In genomic region chr10:23442936-23443335, GRCh38 we compare ENCODE assay signal across 12 cellular contexts. TPM values are rescaled to one million over a fixed set of nuclear protein-coding genes. Genes with fewer than 3 reads are reported as not detected.
DNase-seq lines count a peak whose midpoint lies in the region; ATAC-seq and TF ChIP-seq lines count a peak whose summit lies in the region.
"Had no signal": no experiment of that assay in that cellular context is flagged by ENCODE, and none has a peak within 500 bp of the region (broad histone marks: within the 10 kb centered on the region; RNA-seq: fewer than 3 reads in every experiment).

No MANE protein-coding gene starts in this region.

- no TSS peak for BruUV-seq in Calu3 (replicated peaks; lab: Mats Ljungman, UMichigan)

- no peaks in the 10 kb centered on the region for H3K9me3 Mint-ChIP-seq in activated T-helper 2 cell treated with anti-CD3 and anti-CD28 coated beads, Interferon-gamma antibody, Interleukin-2, Interleukin-4, amounts not matched to agents 10 μg/mL and 5 μg/mL and 100 μg/mL, durations not matched to agents 14 hours and 24 hours and 36 hours
- H3K9me3 Mint-ChIP-seq in Calu3 (ENCODE audit: low read depth, unreplicated experiment), result no peaks in the 10 kb centered on the region

- CTCF ChIA-PET in Calu3 (lab: Charles Lee), result no interaction called here

- peaks cover 47% of the 10 kb centered on the region for H3K4me1 Mint-ChIP-seq in activated T-helper 2 cell treated with anti-CD3 and anti-CD28 coated beads, Interferon-gamma antibody, Interleukin-2, Interleukin-4, amounts not matched to agents 10 μg/mL and 5 μg/mL and 100 μg/mL, durations not matched to agents 14 hours and 24 hours and 36 hours (ENCODE audit: low read depth)
- peaks cover 6% of the 10 kb centered on the region for H3K4me1 Mint-ChIP-seq in Calu3 (ENCODE audit: low read depth, unreplicated experiment)

- TF ChIP-seq CTCF in body of pancreas (IDR thresholded peaks at IDR 0.05) (no peak), Calu3 (IDR thresholded peaks at IDR 0.05; ENCODE audit: unreplicated experiment) (no peak)

- intact Hi-C loops in right cardiac atrium (cut with DNase I), result no loop called here
- intact Hi-C loops in cardiac septum (cut with DNase I), result no loop called here
- intact Hi-C loops in activated T-helper 2 cell treated with anti-CD3 and anti-CD28 coated beads, Interferon-gamma antibody, Interleukin-2, Interleukin-4, amounts not matched to agents 10 μg/mL and 5 μg/mL and 100 μg/mL, durations not matched to agents 14 hours and 24 hours and 36 hours (cut with micrococcal nuclease), result loop anchor here (10.0 kb wide), 1 partner anchor 48 kb away; no protein-coding TSS in a partner anchor
- intact Hi-C loops in body of pancreas (cut with DNase I), result no loop called here
- intact Hi-C loops in Calu3 (cut with micrococcal nuclease; ENCODE audit: unreplicated experiment), result loop anchor here (5.0 to 10.0 kb wide), 2 partner anchors 79 to 128 kb away; no protein-coding TSS in a partner anchor

- H3K36me3 Mint-ChIP-seq in activated T-helper 2 cell treated with anti-CD3 and anti-CD28 coated beads, Interferon-gamma antibody, Interleukin-2, Interleukin-4, amounts not matched to agents 10 μg/mL and 5 μg/mL and 100 μg/mL, durations not matched to agents 14 hours and 24 hours and 36 hours (ENCODE audit: low read depth), result peaks cover 44% of the 10 kb centered on the region
- H3K36me3 Mint-ChIP-seq in Calu3 (ENCODE audit: insufficient read depth, unreplicated experiment), result peaks cover 21% of the 10 kb centered on the region

- WGBS in right cardiac atrium, result 66% methylated on average over 2 of the region's 2 CpGs
- WGBS in body of pancreas, 2 donors, result 25 to 33% methylated on average over 2 of the region's 2 CpGs

- DNase-seq in right cardiac atrium (no peak), cardiac septum (ENCODE audit: low spot score) (no peak), iris pigment epithelial cell (ENCODE audit: low read depth) (peak; percentile 63), NCI-H69 (lab: John Stamatoyannopoulos, UW) (no peak), body of pancreas (no peak), COR-L47 (lab: John Stamatoyannopoulos, UW) (no peak), Calu3 (no peak)
- DNase-seq in activated T-helper 2 cell treated with anti-CD3 and anti-CD28 coated beads, Interferon-gamma antibody, Interleukin-2, Interleukin-4, amounts not matched to agents 10 μg/mL and 5 μg/mL and 100 μg/mL, durations not matched to agents 14 hours and 24 hours and 36 hours (ENCODE audit: low spot score), result no peak
- DNase-seq: Caco-2, caudate nucleus, hippocampal formation, posterior cingulate gyrus had no signal

- H3K4me3 ChIP-seq in right cardiac atrium (ENCODE audit: low read length) (peak overlapping the region; percentile 97), body of pancreas (no peak overlapping the region)

- H3K4me1 ChIP-seq in right cardiac atrium (ENCODE audit: control insufficient read depth, insufficient read depth, low read length), result peaks cover 2% of the 10 kb centered on the region
- peaks cover 33% of the 10 kb centered on the region for H3K4me1 ChIP-seq in body of pancreas

- no peak overlapping the region for H3K27ac Mint-ChIP-seq in activated T-helper 2 cell treated with anti-CD3 and anti-CD28 coated beads, Interferon-gamma antibody, Interleukin-2, Interleukin-4, amounts not matched to agents 10 μg/mL and 5 μg/mL and 100 μg/mL, durations not matched to agents 14 hours and 24 hours and 36 hours
- no peak overlapping the region for H3K27ac Mint-ChIP-seq in Calu3 (ENCODE audit: unreplicated experiment)

- H3K27me3 Mint-ChIP-seq in activated T-helper 2 cell treated with anti-CD3 and anti-CD28 coated beads, Interferon-gamma antibody, Interleukin-2, Interleukin-4, amounts not matched to agents 10 μg/mL and 5 μg/mL and 100 μg/mL, durations not matched to agents 14 hours and 24 hours and 36 hours (ENCODE audit: low read depth), result no peaks in the 10 kb centered on the region
- no peaks in the 10 kb centered on the region for H3K27me3 Mint-ChIP-seq in Calu3 (ENCODE audit: unreplicated experiment)

- H3K27me3 ChIP-seq in right cardiac atrium (ENCODE audit: control insufficient read depth, insufficient read depth), result no peaks in the 10 kb centered on the region
- H3K27me3 ChIP-seq in body of pancreas, result no peaks in the 10 kb centered on the region

- H3K36me3 ChIP-seq in body of pancreas (replicated peaks in 1 of 2; ENCODE audit: insufficient read depth in 1 of 2, low read depth in 2 of 2), result no peaks in the 10 kb centered on the region

- no peak overlapping the region for H3K27ac ChIP-seq in right cardiac atrium (ENCODE audit: low read length)
- no peak overlapping the region for H3K27ac ChIP-seq in body of pancreas

- H3K9me3 ChIP-seq in right cardiac atrium (ENCODE audit: control insufficient read depth, low read length) (no peaks in the 10 kb centered on the region), body of pancreas (no peaks in the 10 kb centered on the region)
- H3K9me3 ChIP-seq: Caco-2 had no signal

- no peak for TF ChIP-seq POLR2A in body of pancreas (IDR thresholded peaks at IDR 0.05)

- no peak for ATAC-seq in right cardiac atrium
- ATAC-seq in body of pancreas, result no peak

- H3K4me3 Mint-ChIP-seq in activated T-helper 2 cell treated with anti-CD3 and anti-CD28 coated beads, Interferon-gamma antibody, Interleukin-2, Interleukin-4, amounts not matched to agents 10 μg/mL and 5 μg/mL and 100 μg/mL, durations not matched to agents 14 hours and 24 hours and 36 hours (ENCODE audit: low read depth), result peak overlapping the region; percentile 39
- H3K4me3 Mint-ChIP-seq in Calu3 (ENCODE audit: low read depth, unreplicated experiment), result no peak overlapping the region

RNA-seq across cellular contexts. Expression of gene OTUD1, which starts 4.1 kb away (rescaled TPM):
- total RNA-seq in right cardiac atrium (10 to 100 TPM; 13.5 to 17.8 (median 14.2) TPM), cardiac septum (38.2 TPM), body of pancreas (10 to 100 TPM in 1 of 2 donors, 1 to 10 TPM in 1; 7.8 to 10.5 TPM), Calu3 (2022) (8.0 and 10.4 TPM in 2 replicates)
- 27.3 TPM for polyA plus RNA-seq in right cardiac atrium
- total RNA-seq in activated T-helper 2 cell treated with anti-CD3 and anti-CD28 coated beads, Interferon-gamma antibody, Interleukin-2, Interleukin-4, amounts not matched to agents 10 μg/mL and 5 μg/mL and 100 μg/mL, durations not matched to agents 14 hours and 24 hours and 36 hours, result 9.7 and 10.2 TPM in 2 replicates

Comparison
In these comparisons a context has a peak if more than half of its experiments do, and no peak if none do; other contexts are left out.
1. intact Hi-C loops: an anchor here in activated T-helper 2 cell treated with anti-CD3 and anti-CD28 coated beads, Interferon-gamma antibody, Interleukin-2, Interleukin-4, amounts not matched to agents 10 μg/mL and 5 μg/mL and 100 μg/mL, durations not matched to agents 14 hours and 24 hours and 36 hours (10.0 kb wide) and Calu3 (5.0 to 10.0 kb wide); none called in right cardiac atrium, cardiac septum and body of pancreas.